In the genomic region with DNA sequence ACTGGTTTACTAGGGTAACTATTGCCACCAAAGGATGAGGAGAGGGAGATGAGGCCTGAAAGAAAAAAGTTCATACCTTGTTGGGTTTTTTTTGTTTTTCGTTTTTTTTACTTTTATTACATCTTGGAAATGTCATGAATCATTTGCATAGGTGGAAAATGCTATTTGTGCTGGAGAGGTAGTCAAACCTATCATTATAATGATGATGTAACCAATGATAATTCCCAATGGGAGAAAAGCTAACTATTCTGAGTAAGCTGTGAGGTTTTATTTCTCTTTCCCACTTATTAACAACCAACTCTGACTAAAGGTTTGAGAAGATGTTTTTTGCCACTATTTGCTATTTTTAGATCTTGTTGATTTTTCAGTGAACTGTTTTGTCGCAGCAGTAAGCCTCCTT, we compare ENCODE assay signal across 16 cellular contexts.
"Had no signal": no experiment of that assay in that cellular context is flagged by ENCODE, and none has a peak within 500 bp of the region (broad histone marks: within the 10 kb centered on the region; RNA-seq: fewer than 3 reads in every experiment).

No MANE protein-coding gene starts in this region.

- H3K4me1 ChIP-seq: lower lobe of right lung, psoas muscle, sigmoid colon had no signal

- H3K9me3 Mint-ChIP-seq: naive B cell, WTC11 had no signal

- H3K9ac ChIP-seq: SK-N-SH had no signal

- H3K4me1 Mint-ChIP-seq: WTC11 had no signal

- ATAC-seq: lower lobe of right lung; psoas muscle; stimulated activated naive CD8-positive, alpha-beta T cell treated with anti-CD3 and anti-CD28 coated beads, Interleukin-15, Interleukin-2, amounts not matched to agents 100 U/mL and 50 U/mL, for 24 hours; WTC11 had no signal

- H3K27me3 Mint-ChIP-seq: activated CD4-positive, alpha-beta T cell treated with anti-CD3 and anti-CD28 coated beads, Interleukin-2, amount 10 ng/mL, durations not matched to agents 24 days and 14 days; naive B cell had no signal

- H3K4me2 ChIP-seq: SK-N-SH had no signal

- H3K4me3 Mint-ChIP-seq: activated CD4-positive, alpha-beta T cell treated with anti-CD3 and anti-CD28 coated beads, Interleukin-2, amount 10 ng/mL, durations not matched to agents 24 days and 14 days; naive B cell; WTC11 had no signal

- H3K4me3 ChIP-seq: lower lobe of right lung, psoas muscle, sigmoid colon had no signal

- H3K9me2 ChIP-seq: SK-N-SH had no signal

- H3K9me3 ChIP-seq: lower lobe of right lung, psoas muscle, sigmoid colon, SK-N-SH had no signal

- H3K27me3 ChIP-seq: sigmoid colon had no signal

- H3K27ac Mint-ChIP-seq: activated CD4-positive, alpha-beta T cell treated with anti-CD3 and anti-CD28 coated beads, Interleukin-2, amount 10 ng/mL, durations not matched to agents 24 days and 14 days; WTC11 had no signal

- H3K27ac ChIP-seq: epithelial cell of prostate, lower lobe of right lung, sigmoid colon had no signal

- DNase-seq: activated CD4-positive, alpha-beta T cell treated with anti-CD3 and anti-CD28 coated beads, Interleukin-2, amount 10 ng/mL, durations not matched to agents 24 days and 14 days; activated effector memory CD4-positive, alpha-beta T cell treated with anti-CD3 and anti-CD28 coated beads, Interleukin-2, amount 50 U/mL, for 16 hours; central memory CD4-positive, alpha-beta T cell; cortex of kidney; effector CD8-positive, alpha-beta T cell; hippocampal formation; lower lobe of right lung; naive B cell; psoas muscle; sigmoid colon; SK-N-SH; stimulated activated CD4-positive, alpha-beta T cell treated with anti-CD3 and anti-CD28 coated beads, Interleukin-12 subunit alpha, Interleukin-12 subunit beta, amount 100 ng/mL, for 4 hours; stimulated activated CD4-positive, alpha-beta T cell treated with anti-CD3 and anti-CD28 coated beads, Interleukin-2, amount 100 ng/mL, for 48 hours; stimulated activated naive CD8-positive, alpha-beta T cell treated with anti-CD3 and anti-CD28 coated beads, Interleukin-15, Interleukin-2, amounts not matched to agents 100 U/mL and 50 U/mL, for 24 hours had no signal
